ENCODE assay signal across 8 cellular contexts in genomic region chr11:65113361-65113756, GRCh38. TPM values are rescaled to one million over a fixed set of nuclear protein-coding genes. Genes with fewer than 3 reads are reported as not detected.
DNase-seq lines count a peak whose midpoint lies in the region; ATAC-seq and TF ChIP-seq lines count a peak whose summit lies in the region.

No MANE protein-coding gene starts in this region.

- ATAC-seq in CD4-positive, alpha-beta T cell (ENCODE audit: poor library complexity), result no peak
- ATAC-seq in GM21825 (IDR thresholded peaks at IDR 0.05; ENCODE audit: unreplicated experiment) (no peak), HG02763 (IDR thresholded peaks at IDR 0.05; ENCODE audit: unreplicated experiment) (no peak)

- no peak for TF ChIP-seq CTCF in CD4-positive, alpha-beta T cell (IDR thresholded peaks at IDR 0.05)
- no peak for TF ChIP-seq CTCF in colonic mucosa (IDR thresholded peaks at IDR 0.05)
- TF ChIP-seq CTCF in nephron (IDR thresholded peaks at IDR 0.05; ENCODE audit: unreplicated experiment in 3 of 3), result no peak

- no peaks in the 10 kb centered on the region for H3K27me3 ChIP-seq in CD4-positive, alpha-beta T cell (ENCODE audit: control insufficient read depth, insufficient read depth, low read length)
- no peaks in the 10 kb centered on the region for H3K27me3 ChIP-seq in colonic mucosa

- peak overlapping the region; percentile 68 for H3K27ac ChIP-seq in CD4-positive, alpha-beta T cell (ENCODE audit: low read depth, low read length)
- H3K27ac ChIP-seq in colonic mucosa, result peak overlapping the region; percentile 44

- H3K27ac Mint-ChIP-seq in CD4-positive, alpha-beta T cell, result peak overlapping the region; percentile 92
- peak overlapping the region; percentile 69 to 90 (median 84) for H3K27ac Mint-ChIP-seq in IgD-negative memory B cell
- peak overlapping the region; percentile 91 to 97 (median 91) for H3K27ac Mint-ChIP-seq in nephron

- H3K9me3 ChIP-seq in CD4-positive, alpha-beta T cell (ENCODE audit: control insufficient read depth, low read length), result no peaks in the 10 kb centered on the region
- H3K9me3 ChIP-seq in colonic mucosa, result no peaks in the 10 kb centered on the region

- peak overlapping the region; percentile 95 for H3K4me3 Mint-ChIP-seq in CD4-positive, alpha-beta T cell
- H3K4me3 Mint-ChIP-seq in IgD-negative memory B cell (peak overlapping the region; percentile 84 to 95 (median 90)), nephron (peak overlapping the region; percentile 90 to 99 (median 97))

- peak overlapping the region; percentile 57 for H3K4me3 ChIP-seq in colonic mucosa

- peak overlapping the region; percentile 81 to 83 for H3K9ac ChIP-seq in colonic mucosa (ENCODE audit: low read depth in 2 of 2, low read length in 2 of 2)

- CTCF ChIA-PET in CD4-positive, alpha-beta T cell (lab: Charles Lee), result interaction anchor here (0.5 to 4.1 kb wide), 7 partner anchors 8 to 100 kb away, joined by 3 to 58 read pairs (median 4); partner anchors contain the start of genes ARL2, FAU, MRPL49 and VPS51

- peaks cover 31% of the 10 kb centered on the region for H3K4me1 ChIP-seq in colonic mucosa

- DNase-seq in CD4-positive, alpha-beta T cell, result no peak
- DNase-seq in colonic mucosa (no peak), UCSD-AML1 (lab: John Stamatoyannopoulos, UW; ENCODE audit: unreplicated experiment) (no peak), NCI-H187 treated with DMSO at 0.1 percent for 48 hours (lab: John Stamatoyannopoulos, UW) (no peak)

- H3K36me3 ChIP-seq in colonic mucosa, result no peaks in the 10 kb centered on the region

- H3K4me1 Mint-ChIP-seq in CD4-positive, alpha-beta T cell (ENCODE audit: low read depth), result peaks cover 45% of the 10 kb centered on the region
- H3K4me1 Mint-ChIP-seq in IgD-negative memory B cell, result peaks cover 23 to 29% (median 23%) of the 10 kb centered on the region in 3 donors
- peaks cover 20% of the 10 kb centered on the region for H3K4me1 Mint-ChIP-seq in nephron

- H3K27me3 Mint-ChIP-seq in CD4-positive, alpha-beta T cell, result no peaks in the 10 kb centered on the region
- H3K27me3 Mint-ChIP-seq in IgD-negative memory B cell (no peaks in the 10 kb centered on the region), nephron (ENCODE audit: low read depth) (no peaks in the 10 kb centered on the region)

- no peaks in the 10 kb centered on the region for H3K9me3 Mint-ChIP-seq in CD4-positive, alpha-beta T cell
- H3K9me3 Mint-ChIP-seq in IgD-negative memory B cell, result no peaks in the 10 kb centered on the region
- no peaks in the 10 kb centered on the region for H3K9me3 Mint-ChIP-seq in nephron

- POLR2A ChIA-PET in CD4-positive, alpha-beta T cell (lab: Charles Lee), result interaction anchor here (1.3 to 6.5 kb wide), 7 partner anchors 8 to 335 kb away, joined by 6 to 91 read pairs (median 11); partner anchors contain the start of genes CDCA5, FAU, MRPL49 and SAC3D1

- H3K36me3 Mint-ChIP-seq in CD4-positive, alpha-beta T cell (ENCODE audit: low read depth), result peaks cover 40% of the 10 kb centered on the region
- peaks cover 1% of the 10 kb centered on the region for H3K36me3 Mint-ChIP-seq in IgD-negative memory B cell
- peaks cover 4% of the 10 kb centered on the region for H3K36me3 Mint-ChIP-seq in nephron (ENCODE audit: low read depth)

- intact Hi-C loops in CD4-positive, alpha-beta T cell (cut with DNase I, micrococcal nuclease), result loop anchor here (2.0 to 10.0 kb wide), 3 partner anchors 67 to 411 kb away; partner anchors contain the start of genes CAPN1 (in 1 of the 2), MAP4K2 (in 1 of the 2) and SCYL1 (in 1 of the 2)
- intact Hi-C loops in colonic mucosa (cut with DNase I), result loop anchor here (10.0 kb wide), 1 partner anchor 141 kb away; no protein-coding TSS in a partner anchor

RNA-seq across cellular contexts. Expression of gene TM7SF2, which starts 1.7 kb away (rescaled TPM):
- 10 to 100 TPM; 20.0 to 20.4 TPM for total RNA-seq in CD4-positive, alpha-beta T cell
- polyA plus RNA-seq in IgD-negative memory B cell, result 18.2 TPM
- 10 to 100 TPM; 26.6 to 40.0 TPM for total RNA-seq in colonic mucosa

RNA-seq across cellular contexts. Expression of gene ZNHIT2, which starts 4.1 kb away (rescaled TPM):
- total RNA-seq in CD4-positive, alpha-beta T cell, result 1 to 10 TPM; 9.0 to 9.5 TPM
- polyA plus RNA-seq in IgD-negative memory B cell, result 20.2 TPM
- total RNA-seq in colonic mucosa, result 10 to 100 TPM in 1 of 2 donors, 1 to 10 TPM in 1; 8.1 to 17.3 TPM

RNA-seq across cellular contexts. Expression of gene FAU, which starts 8.6 kb away (rescaled TPM):
- 1,000 to 10,000 TPM; 1,937 to 1,976 TPM for total RNA-seq in CD4-positive, alpha-beta T cell
- 1,422 TPM for polyA plus RNA-seq in IgD-negative memory B cell
- 100 to 1,000 TPM; 752 to 950 TPM for total RNA-seq in colonic mucosa

RNA-seq across cellular contexts. Expression of gene MRPL49, which starts 8.8 kb away (rescaled TPM):
- 10 to 100 TPM; 53.0 to 53.3 TPM for total RNA-seq in CD4-positive, alpha-beta T cell
- 95.5 TPM for polyA plus RNA-seq in IgD-negative memory B cell
- total RNA-seq in colonic mucosa, result 10 to 100 TPM; 60.7 to 72.3 TPM

RNA-seq across cellular contexts. Expression of gene VPS51, which starts 17.3 kb away (rescaled TPM):
- 100 to 1,000 TPM; 243 to 246 TPM for total RNA-seq in CD4-positive, alpha-beta T cell
- 88.2 TPM for polyA plus RNA-seq in IgD-negative memory B cell
- total RNA-seq in colonic mucosa, result 100 to 1,000 TPM; 147 to 159 TPM
